Comparison of ENCODE assay signal across 29 cellular contexts in genomic region chr13:39370048-39370447, GRCh38.
"Had no signal": no experiment of that assay in that cellular context is flagged by ENCODE, and none has a peak within 500 bp of the region (broad histone marks: within the 10 kb centered on the region; RNA-seq: fewer than 3 reads in every experiment).

No MANE protein-coding gene starts in this region.

- H3K27ac ChIP-seq: adrenal gland, breast epithelium, cardiac muscle cell, esophagus muscularis mucosa, gastroesophageal sphincter had no signal

- H3K4me1 ChIP-seq: adrenal gland, breast epithelium had no signal

- H3K27me3 ChIP-seq: adrenal gland, breast epithelium, esophagus muscularis mucosa, gastroesophageal sphincter had no signal

- H3K4me3 ChIP-seq: adrenal gland, breast epithelium, cardiac muscle cell, esophagus muscularis mucosa, gastroesophageal sphincter had no signal

- ATAC-seq: activated CD4-positive, alpha-beta T cell treated with anti-CD3 and anti-CD28 coated beads for 36 hours; activated CD8-positive, alpha-beta memory T cell treated with anti-CD3 and anti-CD28 coated beads, Interleukin-2, amount 10 ng/mL, durations not matched to agents 7 days and 5 days; activated CD8-positive, alpha-beta T cell treated with anti-CD3 and anti-CD28 coated beads, Interleukin-2, amount 10 ng/mL, durations not matched to agents 7 days and 5 days; activated naive CD8-positive, alpha-beta T cell treated with anti-CD3 and anti-CD28 coated beads, Interleukin-2, amount 50 U/mL, for 24 hours; effector memory CD8-positive, alpha-beta T cell; gastroesophageal sphincter; T-helper 17 cell had no signal

- H3K9me3 ChIP-seq: adrenal gland, breast epithelium, esophagus muscularis mucosa, gastroesophageal sphincter had no signal

- DNase-seq: activated CD4-positive, alpha-beta memory T cell treated with anti-CD3 and anti-CD28 coated beads for 36 hours; activated CD4-positive, alpha-beta T cell treated with anti-CD3 and anti-CD28 coated beads for 36 hours; activated CD4-positive, alpha-beta T cell treated with anti-CD3 and anti-CD28 coated beads, Interleukin-2, amount 10 ng/mL, durations not matched to agents 24 days and 14 days; activated CD4-positive, CD25-positive, alpha-beta regulatory T cell; activated CD4-positive, CD25-positive, alpha-beta regulatory T cell treated with anti-CD3 and anti-CD28 coated beads, Interleukin-2, amount 50 U/mL, for 72 hours; activated CD8-positive, alpha-beta memory T cell treated with anti-CD3 and anti-CD28 coated beads, Interleukin-2, amount 10 ng/mL, durations not matched to agents 7 days and 5 days; activated CD8-positive, alpha-beta memory T cell treated with anti-CD3 and anti-CD28 coated beads, Interleukin-2, amount 50 U/mL, for 4 hours; activated CD8-positive, alpha-beta T cell treated with anti-CD3 and anti-CD28 coated beads, Interleukin-2, amount 10 ng/mL, durations not matched to agents 7 days and 5 days; activated effector memory CD4-positive, alpha-beta T cell treated with anti-CD3 and anti-CD28 coated beads, Interleukin-2, amount 50 U/mL, for 16 hours; activated naive CD4-positive, alpha-beta T cell treated with anti-CD3 and anti-CD28 coated beads for 36 hours; activated naive CD8-positive, alpha-beta T cell treated with anti-CD3 and anti-CD28 coated beads for 36 hours; activated naive CD8-positive, alpha-beta T cell treated with anti-CD3 and anti-CD28 coated beads, Interleukin-2, amount 50 U/mL, for 24 hours; activated T-cell treated with anti-CD3 and anti-CD28 coated beads, Interleukin-2, amount 50 U/mL, for 1 hour; activated T-cell treated with anti-CD3 and anti-CD28 coated beads, Interleukin-2, amount 50 U/mL, for 48 hours; amygdala; cortex of kidney; dermis blood vessel endothelial cell; effector CD4-positive, alpha-beta T cell; effector memory CD8-positive, alpha-beta T cell; erythroblast; foreskin melanocyte; T-helper 1 cell; T-helper 17 cell; T1000 had no signal

- H3K36me3 ChIP-seq: adrenal gland, breast epithelium, cardiac muscle cell, esophagus muscularis mucosa, gastroesophageal sphincter had no signal
